Comparison of ENCODE assay signal across 8 cellular contexts in the genomic region with DNA sequence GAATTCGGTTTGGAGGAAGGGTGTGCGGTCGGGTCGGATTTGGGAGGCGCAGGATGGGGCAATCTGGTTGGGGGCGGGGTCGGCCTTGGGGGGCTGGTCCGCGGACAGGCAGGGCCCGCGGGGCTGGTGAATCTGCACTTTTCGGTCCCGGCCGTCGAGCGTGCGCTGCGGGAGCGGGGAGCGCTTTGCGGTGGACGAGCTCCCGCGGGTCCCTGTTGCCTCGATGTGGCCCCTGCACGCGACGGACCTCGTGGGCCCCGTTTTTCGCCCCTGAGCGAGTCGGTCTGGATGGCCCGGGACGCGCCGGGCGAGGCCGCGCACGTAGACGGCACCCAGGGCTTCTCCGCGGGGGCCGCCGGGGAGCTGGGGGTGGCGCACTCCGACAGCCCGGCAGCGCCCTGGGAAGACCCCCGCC. TPM values are rescaled to one million over a fixed set of nuclear protein-coding genes. Genes with fewer than 3 reads are reported as not detected.
DNase-seq lines count a peak whose midpoint lies in the region; TF ChIP-seq lines count a peak whose summit lies in the region.

No MANE protein-coding gene starts in this region.

- H3K36me3 ChIP-seq in hepatocyte (replicated peaks; ENCODE audit: insufficient read depth, low read depth) (no peaks in the 10 kb centered on the region), smooth muscle cell (ENCODE audit: low read depth) (no peaks in the 10 kb centered on the region)

- peak overlapping the region; percentile 99 for H3K9ac ChIP-seq in smooth muscle cell (ENCODE audit: low read depth)

- no peaks in the 10 kb centered on the region for H3K27me3 ChIP-seq in hepatocyte
- H3K27me3 ChIP-seq in smooth muscle cell (ENCODE audit: low read depth) = no peaks in the 10 kb centered on the region

- peak overlapping the region; percentile 99 for H3K4me2 ChIP-seq in hepatocyte
- peak overlapping the region; percentile 100 for H3K4me2 ChIP-seq in smooth muscle cell

- H3K27ac ChIP-seq in adipose tissue (ENCODE audit: low read depth, low read length) = peak overlapping the region; percentile 85
- H3K27ac ChIP-seq in hepatocyte = peak overlapping the region; percentile 99
- H3K27ac ChIP-seq in smooth muscle cell (ENCODE audit: low read depth) = peak overlapping the region; percentile 95

- peaks cover 54% of the 10 kb centered on the region for H4K20me1 ChIP-seq in hepatocyte (ENCODE audit: insufficient read depth, poor library complexity, severe bottlenecking)
- peaks cover 57% of the 10 kb centered on the region for H4K20me1 ChIP-seq in smooth muscle cell (ENCODE audit: low read depth)

- H2AFZ ChIP-seq in hepatocyte (no peak overlapping the region), smooth muscle cell (ENCODE audit: low read depth) (no peak overlapping the region)

- WGBS in adipose tissue, 3 donors = 0% methylated on average over 41 to 51 of the region's 51 CpGs
- 0% methylated on average over 5 of the region's 51 CpGs for WGBS in hepatocyte (ENCODE audit: low lambda C conversion rate, missing lambda C conversion rate)
- WGBS in smooth muscle cell (ENCODE audit: low lambda C conversion rate) = 1% methylated on average over 36 of the region's 51 CpGs

- H3K9me2 ChIP-seq in hepatocyte (replicated peaks; ENCODE audit: insufficient read depth) = no peaks in the 10 kb centered on the region

- peaks cover 22% of the 10 kb centered on the region for H3K4me1 ChIP-seq in hepatocyte (ENCODE audit: insufficient read depth)
- H3K4me1 ChIP-seq in smooth muscle cell (ENCODE audit: low read depth) = peaks cover 24% of the 10 kb centered on the region

- DNase-seq in stimulated activated CD4-positive, alpha-beta T cell treated with anti-CD3 and anti-CD28 coated beads, Interleukin-12 subunit alpha, Interleukin-12 subunit beta, amount 100 ng/mL, for 4 hours = peak; percentile 38
- no peak for DNase-seq in stimulated activated CD4-positive, alpha-beta T cell treated with anti-CD3 and anti-CD28 coated beads, Interleukin-1b, Interleukin-23, amount 100 ng/mL, for 48 hours
- peak; percentile 49 for DNase-seq in hepatocyte (ENCODE audit: low spot score)
- DNase-seq in smooth muscle cell (lab: John Stamatoyannopoulos, UW; ENCODE audit: unreplicated experiment) = no peak
- DNase-seq in NCI-H1105 (lab: John Stamatoyannopoulos, UW) = no peak
- DNase-seq in EL = no peak
- DNase-seq in dedifferentiated amniotic fluid mesenchymal stem cell (ENCODE audit: extremely low spot score) = no peak

- peaks cover 51% of the 10 kb centered on the region for H3K79me2 ChIP-seq in hepatocyte
- H3K79me2 ChIP-seq in smooth muscle cell (ENCODE audit: low read depth) = peaks cover 59% of the 10 kb centered on the region

- H3K9me3 ChIP-seq in hepatocyte (ENCODE audit: low read depth) (no peaks in the 10 kb centered on the region), smooth muscle cell (replicated peaks; ENCODE audit: low read depth) (no peaks in the 10 kb centered on the region)

- peak overlapping the region; percentile 96 for H3K4me3 ChIP-seq in hepatocyte
- H3K4me3 ChIP-seq in smooth muscle cell = peak overlapping the region; percentile 99

- TF ChIP-seq CTCF in hepatocyte (IDR thresholded peaks at IDR 0.05; ENCODE audit: poor library complexity) = no peak
- no peak for TF ChIP-seq CTCF in smooth muscle cell (IDR thresholded peaks at IDR 0.05; ENCODE audit: borderline replicate concordance, insufficient read depth, poor library complexity, severe bottlenecking)

- H3F3A ChIP-seq in smooth muscle cell (ENCODE audit: low read depth) = peaks cover 36% of the 10 kb centered on the region

RNA-seq across cellular contexts. Expression of a gene that starts 11.8 kb away (rescaled TPM):
- polyA plus RNA-seq in adipose tissue = under 1 TPM; 0.10 to 0.48 (median 0.45) TPM
- total RNA-seq in hepatocyte = not detected in 2 replicates
- polyA plus RNA-seq in hepatocyte = 0.15 and 0.57 TPM in 2 replicates
- not detected in 2 replicates for total RNA-seq in smooth muscle cell
- polyA plus RNA-seq in smooth muscle cell = 0.37 and 0.71 TPM in 2 replicates

RNA-seq across cellular contexts. Expression of a gene that starts 13.9 kb away (rescaled TPM):
- polyA plus RNA-seq in adipose tissue = under 1 TPM; 0.56 to 0.74 (median 0.56) TPM
- total RNA-seq in hepatocyte = 0.30 TPM in 1 of 2 replicates, not detected in the other
- polyA plus RNA-seq in hepatocyte = 0.91 and 0.93 TPM in 2 replicates
- not detected in 2 replicates for total RNA-seq in smooth muscle cell
- 0.59 TPM in 1 of 2 replicates, not detected in the other for polyA plus RNA-seq in smooth muscle cell

RNA-seq across cellular contexts. Expression of a gene that starts 21.0 kb away (rescaled TPM):
- polyA plus RNA-seq in adipose tissue (under 1 TPM; 0.45 to 0.67 (median 0.59) TPM), hepatocyte (20.9 and 22.3 TPM in 2 replicates), smooth muscle cell (12.6 and 20.7 TPM in 2 replicates)
- total RNA-seq in hepatocyte (3.9 and 8.2 TPM in 2 replicates), smooth muscle cell (2.9 and 3.5 TPM in 2 replicates)

RNA-seq across cellular contexts. Expression of a gene that starts 33.5 kb away (rescaled TPM):
- polyA plus RNA-seq in adipose tissue (10 to 100 TPM; 31.2 to 36.4 (median 34.2) TPM), hepatocyte (75.3 and 81.1 TPM in 2 replicates), smooth muscle cell (63.0 and 78.1 TPM in 2 replicates)
- total RNA-seq in hepatocyte (17.9 and 21.2 TPM in 2 replicates), smooth muscle cell (8.4 and 28.5 TPM in 2 replicates)

RNA-seq across cellular contexts. Expression of a gene that starts 34.0 kb away (rescaled TPM):
- polyA plus RNA-seq in adipose tissue = 100 to 1,000 TPM in 1 of 3 donors, 10 to 100 TPM in 2; 64.6 to 108 (median 84.1) TPM
- total RNA-seq in hepatocyte = 142 and 165 TPM in 2 replicates
- polyA plus RNA-seq in hepatocyte = 190 and 207 TPM in 2 replicates
- 36.0 and 38.6 TPM in 2 replicates for total RNA-seq in smooth muscle cell
- 76.5 and 94.5 TPM in 2 replicates for polyA plus RNA-seq in smooth muscle cell

Comparison
In these comparisons a context has a peak if more than half of its experiments do, and no peak if none do; other contexts are left out.
1. DNase-seq: peak in stimulated activated CD4-positive, alpha-beta T cell treated with anti-CD3 and anti-CD28 coated beads, Interleukin-12 subunit alpha, Interleukin-12 subunit beta, amount 100 ng/mL, for 4 hours (single experiment) and hepatocyte (single experiment); none in stimulated activated CD4-positive, alpha-beta T cell treated with anti-CD3 and anti-CD28 coated beads, Interleukin-1b, Interleukin-23, amount 100 ng/mL, for 48 hours (single experiment), smooth muscle cell (single experiment), NCI-H1105 (single experiment), EL (single experiment) and dedifferentiated amniotic fluid mesenchymal stem cell (single experiment).
2. Peak in every context shown above with its lines, with median percentiles within 50 percentile points of each other: H3K27ac ChIP-seq.